1 cellular context compared by ENCODE assay signal in the genomic region with DNA sequence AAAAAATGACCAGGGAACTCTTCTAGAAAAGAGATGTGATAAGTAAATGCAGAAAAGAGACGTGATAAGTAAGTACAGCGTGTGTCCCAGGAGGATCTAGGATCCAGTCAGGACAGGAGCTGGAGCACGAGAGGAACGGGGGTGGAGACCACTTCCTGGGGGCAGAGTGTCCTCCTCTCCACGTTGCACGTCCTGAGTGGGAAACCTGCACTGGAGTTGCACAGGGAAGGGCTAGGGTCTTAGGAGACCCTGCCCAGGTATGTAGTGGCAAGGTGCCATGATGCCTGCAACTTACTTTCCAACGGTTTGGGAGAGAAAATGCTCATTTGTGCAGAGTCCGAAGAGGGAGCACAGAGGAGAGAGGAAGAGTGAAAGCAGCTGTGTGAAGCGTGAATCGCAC.
TF ChIP-seq lines count a peak whose summit lies in the region.

No MANE protein-coding gene starts in this region.

TF ChIP-seq in WTC11, 78 proteins besides CTCF, POLR2A, EP300 and RAD21 (continued from another document):
- no peak for TF ChIP-seq USF2 (CRISPR knock-in tag; IDR thresholded peaks at IDR 0.05)
- TF ChIP-seq, protein P1, sequence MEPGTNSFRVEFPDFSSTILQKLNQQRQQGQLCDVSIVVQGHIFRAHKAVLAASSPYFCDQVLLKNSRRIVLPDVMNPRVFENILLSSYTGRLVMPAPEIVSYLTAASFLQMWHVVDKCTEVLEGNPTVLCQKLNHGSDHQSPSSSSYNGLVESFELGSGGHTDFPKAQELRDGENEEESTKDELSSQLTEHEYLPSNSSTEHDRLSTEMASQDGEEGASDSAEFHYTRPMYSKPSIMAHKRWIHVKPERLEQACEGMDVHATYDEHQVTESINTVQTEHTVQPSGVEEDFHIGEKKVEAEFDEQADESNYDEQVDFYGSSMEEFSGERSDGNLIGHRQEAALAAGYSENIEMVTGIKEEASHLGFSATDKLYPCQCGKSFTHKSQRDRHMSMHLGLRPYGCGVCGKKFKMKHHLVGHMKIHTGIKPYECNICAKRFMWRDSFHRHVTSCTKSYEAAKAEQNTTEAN (CRISPR knock-in tag; IDR thresholded peaks at IDR 0.05) = no peak
- no peak for TF ChIP-seq MXD4 (CRISPR knock-in tag; IDR thresholded peaks at IDR 0.05; ENCODE audit: borderline replicate concordance)
- TF ChIP-seq ZNF138 (CRISPR knock-in tag; conservative IDR thresholded peaks at IDR 0.05) = no peak
- TF ChIP-seq ATF3 (CRISPR knock-in tag; conservative IDR thresholded peaks at IDR 0.05) = no peak
- TF ChIP-seq, protein P2, sequence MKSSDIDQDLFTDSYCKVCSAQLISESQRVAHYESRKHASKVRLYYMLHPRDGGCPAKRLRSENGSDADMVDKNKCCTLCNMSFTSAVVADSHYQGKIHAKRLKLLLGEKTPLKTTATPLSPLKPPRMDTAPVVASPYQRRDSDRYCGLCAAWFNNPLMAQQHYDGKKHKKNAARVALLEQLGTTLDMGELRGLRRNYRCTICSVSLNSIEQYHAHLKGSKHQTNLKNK (CRISPR knock-in tag; IDR thresholded peaks at IDR 0.05) = no peak
- TF ChIP-seq, protein P3, sequence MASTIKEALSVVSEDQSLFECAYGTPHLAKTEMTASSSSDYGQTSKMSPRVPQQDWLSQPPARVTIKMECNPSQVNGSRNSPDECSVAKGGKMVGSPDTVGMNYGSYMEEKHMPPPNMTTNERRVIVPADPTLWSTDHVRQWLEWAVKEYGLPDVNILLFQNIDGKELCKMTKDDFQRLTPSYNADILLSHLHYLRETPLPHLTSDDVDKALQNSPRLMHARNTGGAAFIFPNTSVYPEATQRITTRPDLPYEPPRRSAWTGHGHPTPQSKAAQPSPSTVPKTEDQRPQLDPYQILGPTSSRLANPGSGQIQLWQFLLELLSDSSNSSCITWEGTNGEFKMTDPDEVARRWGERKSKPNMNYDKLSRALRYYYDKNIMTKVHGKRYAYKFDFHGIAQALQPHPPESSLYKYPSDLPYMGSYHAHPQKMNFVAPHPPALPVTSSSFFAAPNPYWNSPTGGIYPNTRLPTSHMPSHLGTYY (CRISPR knock-in tag; IDR thresholded peaks at IDR 0.05) = no peak
- TF ChIP-seq FOXP1 (CRISPR knock-in tag; IDR thresholded peaks at IDR 0.05; ENCODE audit: borderline replicate concordance) = no peak
- no peak for TF ChIP-seq NR3C1 (CRISPR knock-in tag; conservative IDR thresholded peaks at IDR 0.05; ENCODE audit: low read depth)
- TF ChIP-seq, protein P4, sequence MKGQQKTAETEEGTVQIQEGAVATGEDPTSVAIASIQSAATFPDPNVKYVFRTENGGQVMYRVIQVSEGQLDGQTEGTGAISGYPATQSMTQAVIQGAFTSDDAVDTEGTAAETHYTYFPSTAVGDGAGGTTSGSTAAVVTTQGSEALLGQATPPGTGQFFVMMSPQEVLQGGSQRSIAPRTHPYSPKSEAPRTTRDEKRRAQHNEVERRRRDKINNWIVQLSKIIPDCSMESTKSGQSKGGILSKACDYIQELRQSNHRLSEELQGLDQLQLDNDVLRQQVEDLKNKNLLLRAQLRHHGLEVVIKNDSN (CRISPR knock-in tag; IDR thresholded peaks at IDR 0.05) = no peak
- TF ChIP-seq ZBTB21 (CRISPR knock-in tag; IDR thresholded peaks at IDR 0.05; ENCODE audit: borderline replicate concordance) = no peak
- TF ChIP-seq, protein P5, sequence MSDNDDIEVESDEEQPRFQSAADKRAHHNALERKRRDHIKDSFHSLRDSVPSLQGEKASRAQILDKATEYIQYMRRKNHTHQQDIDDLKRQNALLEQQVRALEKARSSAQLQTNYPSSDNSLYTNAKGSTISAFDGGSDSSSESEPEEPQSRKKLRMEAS (CRISPR knock-in tag; IDR thresholded peaks at IDR 0.05) = no peak
